In the genomic region with DNA sequence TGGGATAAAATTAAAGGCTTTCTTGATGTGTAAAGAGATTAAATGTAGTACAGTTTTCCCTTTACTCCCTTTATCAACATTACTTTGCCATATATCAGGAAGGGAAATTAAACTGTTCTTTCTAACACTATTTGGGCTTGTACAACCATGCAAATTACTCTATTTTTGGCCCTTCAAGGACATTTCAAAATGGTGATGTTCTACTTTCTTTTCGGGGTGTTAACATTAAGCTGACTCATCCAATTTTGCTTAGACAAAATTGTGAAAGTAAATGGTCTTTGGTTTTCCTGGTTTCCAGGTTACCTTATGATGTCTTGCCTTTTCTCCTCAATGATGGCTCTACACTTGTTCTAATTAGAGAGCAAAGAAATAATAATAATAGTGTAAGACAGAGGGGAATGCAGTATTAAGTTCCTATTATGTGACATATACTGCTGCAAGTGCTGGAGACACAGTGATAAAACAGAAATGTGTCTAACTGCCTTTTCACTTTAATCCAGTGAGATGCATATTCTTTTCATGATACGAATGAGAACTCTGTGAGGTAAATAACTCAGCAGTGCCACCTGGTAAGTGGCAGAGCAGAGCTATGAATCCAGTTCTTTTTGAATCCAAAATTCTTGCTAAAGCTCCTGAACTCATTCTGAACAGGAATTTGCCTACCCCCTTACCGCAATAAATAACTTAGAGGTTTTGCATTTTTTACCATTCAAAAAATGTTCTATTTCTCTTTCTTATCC, we compare ENCODE assay signal across 20 cellular contexts. TPM values are rescaled to one million over a fixed set of nuclear protein-coding genes. Genes with fewer than 3 reads are reported as not detected.
DNase-seq lines count a peak whose midpoint lies in the region; ATAC-seq, FAIRE-seq and TF ChIP-seq lines count a peak whose summit lies in the region.
"Had no signal": no experiment of that assay in that cellular context is flagged by ENCODE, and none has a peak within 500 bp of the region (broad histone marks: within the 10 kb centered on the region; RNA-seq: fewer than 3 reads in every experiment).

No MANE protein-coding gene starts in this region.

- DNase-seq in H54 (ENCODE audit: insufficient read length, low spot score), result no peak
- no peak for DNase-seq in SK-N-SH
- no peak for DNase-seq in keratinocyte (ENCODE audit: low read depth, low spot score)
- no peak for DNase-seq in upper lobe of right lung
- no peak for DNase-seq in type B pancreatic cell (ENCODE audit: extremely low spot score, unreplicated experiment)
- DNase-seq in midbrain (lab: John Stamatoyannopoulos, UW), result no peak
- DNase-seq: DMS79 treated with DMSO at 0.1 percent for 48 hours; effector memory CD8-positive, alpha-beta T cell; gastrocnemius medialis; NCI-H1436 treated with DMSO at 0.1 percent for 48 hours; NCI-H524; pancreas; substantia nigra had no signal

- 69% methylated on average over 3 of the region's 3 CpGs for WGBS in SK-N-SH (ENCODE audit: low lambda C conversion rate)

- H3K9me3 ChIP-seq in SK-N-SH, result no peaks in the 10 kb centered on the region
- no peaks in the 10 kb centered on the region for H3K9me3 ChIP-seq in keratinocyte (ENCODE audit: control insufficient read depth, low read depth, low read length)
- H3K9me3 ChIP-seq in upper lobe of right lung, result no peaks in the 10 kb centered on the region
- H3K9me3 ChIP-seq: gastrocnemius medialis, pancreas had no signal

- peaks cover 42% of the 10 kb centered on the region for H3K27me3 Mint-ChIP-seq in type B pancreatic cell

- TF ChIP-seq EP300 in SK-N-SH (IDR thresholded peaks at IDR 0.05; ENCODE audit: borderline replicate concordance in 1 of 2, low read depth in 1 of 2, low read length in 1 of 2), result no peak

- H3K4me2 ChIP-seq in SK-N-SH (peak overlapping the region; percentile 42), keratinocyte (ENCODE audit: control insufficient read depth, extremely low read depth, insufficient read depth, low read depth, low read length) (no peak overlapping the region)
- H3K4me2 ChIP-seq: BLaER1 treated with 17β-estradiol and CSF1 and Interleukin-3, amounts not matched to agents 10 nM and 100 nM had no signal

- ATAC-seq in upper lobe of right lung, result no peak
- no peak for ATAC-seq in HG03135 (IDR thresholded peaks at IDR 0.05; ENCODE audit: unreplicated experiment)
- ATAC-seq: activated CD4-positive, CD25-positive, alpha-beta regulatory T cell treated with anti-CD3 and anti-CD28 coated beads, Interleukin-2, amount 50 U/mL, for 24 hours; effector memory CD8-positive, alpha-beta T cell; gastrocnemius medialis had no signal

- H3K9me2 ChIP-seq in SK-N-SH, result no peaks in the 10 kb centered on the region

- CTCF ChIA-PET in SK-N-SH (lab: Yijun Ruan, JAX), result interaction anchor here (1.4 to 1.9 kb wide), 3 partner anchors 9 to 36 kb away, joined by 4 to 5 read pairs (median 5); a partner anchor contains a TSS

- H3K4me1 ChIP-seq in SK-N-SH (ENCODE audit: control insufficient read depth in 1 of 2, insufficient read depth in 2 of 2, low read depth in 1 of 2, low read length in 1 of 2), result peaks cover 4 to 5% of the 10 kb centered on the region in 2 experiments; a peak in 3 of 4 replicates
- H3K4me1 ChIP-seq in keratinocyte (ENCODE audit: control insufficient read depth, extremely low read depth, insufficient read depth, low read length), result no peaks in the 10 kb centered on the region
- no peaks in the 10 kb centered on the region for H3K4me1 ChIP-seq in upper lobe of right lung
- H3K4me1 ChIP-seq: BLaER1 treated with 17β-estradiol and CSF1 and Interleukin-3, amounts not matched to agents 10 nM and 100 nM; gastrocnemius medialis; pancreas had no signal

- TF ChIP-seq CTCF in SK-N-SH (IDR thresholded peaks at IDR 0.05) (no peak), keratinocyte (optimal IDR thresholded peaks at IDR 0.05 in 1 of 3, IDR thresholded peaks at IDR 0.05 in 1 of 3, conservative IDR thresholded peaks at IDR 0.05 in 1 of 3; ENCODE audit: extremely low read depth in 1 of 3, insufficient read depth in 2 of 3, low read length in 3 of 3) (no peak), upper lobe of right lung (IDR thresholded peaks at IDR 0.05) (no peak), type B pancreatic cell (conservative IDR thresholded peaks at IDR 0.05) (no peak)

- H3K36me3 Mint-ChIP-seq in type B pancreatic cell, result no peaks in the 10 kb centered on the region
- H3K36me3 Mint-ChIP-seq: activated naive CD4-positive, alpha-beta T cell treated with anti-CD3 and anti-CD28 coated beads, Interleukin-2, amount 50 U/mL, for 24 hours had no signal

- H3K9ac ChIP-seq in SK-N-SH, result no peak overlapping the region
- no peak overlapping the region for H3K9ac ChIP-seq in keratinocyte (ENCODE audit: control insufficient read depth, extremely low read depth, insufficient read depth, low read length)
- H3K9ac ChIP-seq: BLaER1 treated with 17β-estradiol and CSF1 and Interleukin-3, amounts not matched to agents 10 nM and 100 nM had no signal

- H3K79me2 ChIP-seq in SK-N-SH (ENCODE audit: insufficient read depth) (no peaks in the 10 kb centered on the region), keratinocyte (ENCODE audit: control insufficient read depth, insufficient read depth, low read length) (no peaks in the 10 kb centered on the region)

- no peak overlapping the region for H3K27ac ChIP-seq in SK-N-SH (ENCODE audit: low read depth in 2 of 2, low read length in 1 of 2)
- no peak overlapping the region for H3K27ac ChIP-seq in keratinocyte (ENCODE audit: control insufficient read depth, insufficient read depth, low read length)
- H3K27ac ChIP-seq in upper lobe of right lung, result peak overlapping the region; percentile 27
- H3K27ac ChIP-seq: BLaER1 treated with 17β-estradiol and CSF1 and Interleukin-3, amounts not matched to agents 10 nM and 100 nM; gastrocnemius medialis; pancreas; RWPE1 had no signal

- POLR2A ChIA-PET in SK-N-SH (lab: Yijun Ruan, JAX), result no interaction called here

- no peak overlapping the region for H3K27ac Mint-ChIP-seq in type B pancreatic cell
- H3K27ac Mint-ChIP-seq: activated naive CD4-positive, alpha-beta T cell treated with anti-CD3 and anti-CD28 coated beads, Interleukin-2, amount 50 U/mL, for 24 hours; effector memory CD8-positive, alpha-beta T cell; T-helper 1 cell treated with Interleukin-12 subunit alpha and Interleukin-12 subunit beta and Interleukin-4 antibody, amounts not matched to agents 30 μg/mL and 1 μg/mL, for 36 hours had no signal

- peak overlapping the region; percentile 58; the same call in 1 of the 2 replicates for H2AFZ ChIP-seq in SK-N-SH (ENCODE audit: low read depth)
- peak overlapping the region; percentile 13 for H2AFZ ChIP-seq in keratinocyte (ENCODE audit: control insufficient read depth, low read length)

- H4K20me1 ChIP-seq in SK-N-SH (ENCODE audit: insufficient read depth) (no peaks in the 10 kb centered on the region), keratinocyte (ENCODE audit: control insufficient read depth, extremely low read depth, insufficient read depth, low read length) (no peaks in the 10 kb centered on the region)
- H4K20me1 ChIP-seq: BLaER1 treated with 17β-estradiol and CSF1 and Interleukin-3, amounts not matched to agents 10 nM and 100 nM had no signal

- H3F3A ChIP-seq in SK-N-SH (replicated peaks; ENCODE audit: insufficient read depth), result no peaks in the 10 kb centered on the region

- TF ChIP-seq POLR2A in H54 (IDR thresholded peaks at IDR 0.05; ENCODE audit: low read depth, low read length), result no peak

- H3K36me3 ChIP-seq in SK-N-SH (replicated peaks in 1 of 2; ENCODE audit: control insufficient read depth in 1 of 2, insufficient read depth in 2 of 2, low read length in 1 of 2) (no peaks in the 10 kb centered on the region), keratinocyte (ENCODE audit: control insufficient read depth in 2 of 2, extremely low read depth in 1 of 2, insufficient read depth in 2 of 2, low read length in 2 of 2) (no peaks in the 10 kb centered on the region), upper lobe of right lung (no peaks in the 10 kb centered on the region)
- H3K36me3 ChIP-seq: BLaER1 treated with 17β-estradiol and CSF1 and Interleukin-3, amounts not matched to agents 10 nM and 100 nM; gastrocnemius medialis; pancreas had no signal

- no peak for TF ChIP-seq RAD21 in SK-N-SH (IDR thresholded peaks at IDR 0.05; ENCODE audit: low read length)

- H3K9me1 ChIP-seq in keratinocyte (ENCODE audit: control insufficient read depth, extremely low read depth, insufficient read depth, low read length), result no peaks in the 10 kb centered on the region

- no peak overlapping the region for H3K4me3 Mint-ChIP-seq in type B pancreatic cell
- H3K4me3 Mint-ChIP-seq: activated naive CD4-positive, alpha-beta T cell treated with anti-CD3 and anti-CD28 coated beads, Interleukin-2, amount 50 U/mL, for 24 hours; effector memory CD8-positive, alpha-beta T cell; T-helper 1 cell treated with Interleukin-12 subunit alpha and Interleukin-12 subunit beta and Interleukin-4 antibody, amounts not matched to agents 30 μg/mL and 1 μg/mL, for 36 hours had no signal

- dilution Hi-C loops in keratinocyte (cut with MboI; ENCODE audit: extremely low pct_ligation_motif_present, low sequenced_read_pairs), result no loop called here

- intact Hi-C loops in upper lobe of right lung (cut with DNase I), result no loop called here

- no peaks in the 10 kb centered on the region for H3K9me3 Mint-ChIP-seq in type B pancreatic cell
- H3K9me3 Mint-ChIP-seq: activated naive CD4-positive, alpha-beta T cell treated with anti-CD3 and anti-CD28 coated beads, Interleukin-2, amount 50 U/mL, for 24 hours; effector memory CD8-positive, alpha-beta T cell; T-helper 1 cell treated with Interleukin-12 subunit alpha and Interleukin-12 subunit beta and Interleukin-4 antibody, amounts not matched to agents 30 μg/mL and 1 μg/mL, for 36 hours had no signal

- H3K4me3 ChIP-seq in SK-N-SH (ENCODE audit: low read depth in 2 of 2, low read length in 1 of 2), result no peak overlapping the region
- no peak overlapping the region for H3K4me3 ChIP-seq in keratinocyte (ENCODE audit: control insufficient read depth in 2 of 3, extremely low read depth in 1 of 3, insufficient read depth in 2 of 3, low read depth in 1 of 3, low read length in 3 of 3)
- peak overlapping the region; percentile 14 for H3K4me3 ChIP-seq in upper lobe of right lung
- H3K4me3 ChIP-seq: BLaER1 treated with 17β-estradiol and CSF1 and Interleukin-3, amounts not matched to agents 10 nM and 100 nM; gastrocnemius medialis; pancreas had no signal

- FAIRE-seq in H54 (lab: Jason Lieb, UNC) (peak; percentile 15), keratinocyte (lab: Jason Lieb, UNC) (no peak)
- FAIRE-seq: bronchial epithelial cell had no signal

- H3K27me3 ChIP-seq in SK-N-SH (ENCODE audit: insufficient read depth) (no peaks in the 10 kb centered on the region), keratinocyte (ENCODE audit: control insufficient read depth, extremely low read depth, insufficient read depth, low read length) (no peaks in the 10 kb centered on the region), upper lobe of right lung (no peaks in the 10 kb centered on the region)
- H3K27me3 ChIP-seq: BLaER1 treated with 17β-estradiol and CSF1 and Interleukin-3, amounts not matched to agents 10 nM and 100 nM; gastrocnemius medialis; pancreas had no signal

- H3K4me1 Mint-ChIP-seq in type B pancreatic cell (ENCODE audit: unreplicated experiment), result peaks cover 22% of the 10 kb centered on the region
- H3K4me1 Mint-ChIP-seq: activated naive CD4-positive, alpha-beta T cell treated with anti-CD3 and anti-CD28 coated beads, Interleukin-2, amount 50 U/mL, for 24 hours had no signal

RNA-seq across cellular contexts. Expression of a gene that starts 35.7 kb away (rescaled TPM):
- polyA plus RNA-seq in SK-N-SH (2012; rRNA removed) (6.4 and 10.1 TPM in 2 replicates), keratinocyte (2.1 to 3.6 TPM (median 3.6 TPM) in 3 replicates)
- polyA plus RNA-seq in SK-N-SH (2012; cell fraction: cytosol; rRNA removed), result 9.0 and 10.7 TPM in 2 replicates
- polyA plus RNA-seq in SK-N-SH (2012; cell fraction: nucleus; rRNA removed), result 9.0 and 21.7 TPM in 2 replicates
- polyA plus RNA-seq in keratinocyte (2011; ENCODE audit: low read depth), result 1.7 TPM
- polyA plus RNA-seq in keratinocyte (2011; cell fraction: cytosol; rRNA removed), result 1.8 and 3.6 TPM in 2 replicates
- polyA plus RNA-seq in keratinocyte (2011; cell fraction: nucleus; rRNA removed), result 5.5 and 6.3 TPM in 2 replicates
- polyA plus RNA-seq in keratinocyte (2012; ENCODE audit: low replicate concordance), result 1.4 and 2.0 TPM in 2 replicates
- polyA minus RNA-seq in keratinocyte, result 4.6 to 12.2 TPM (median 5.7 TPM) in 3 replicates
- 8.1 TPM for polyA minus RNA-seq in keratinocyte (2011; cell fraction: cytosol; rRNA and poly(A)+ RNA removed)
- 8.3 and 16.2 TPM in 2 replicates for polyA minus RNA-seq in keratinocyte (2011; cell fraction: nucleus; rRNA and poly(A)+ RNA removed)
- total RNA-seq in upper lobe of right lung (58.0 TPM), type B pancreatic cell (ENCODE audit: low replicate concordance) (23.9 and 77.4 TPM in 2 replicates)
